ENCODE assay signal across 1 cellular context in genomic region chr22:37109242-37109917, GRCh38.
TF ChIP-seq lines count a peak whose summit lies in the region.

Gene TMPRSS6 (minus strand): TSS chr22:37109713. CDS start chr22:37103417, 6,296 bp downstream.

TF ChIP-seq in HepG2, 621 proteins besides CTCF, POLR2A, EP300 and RAD21 (continued from another document and continues in another):
- TF ChIP-seq ZNF543 (CRISPR knock-in tag; IDR thresholded peaks at IDR 0.05) (peak; percentile 23; the same call in 1 of the 2 replicates), MTA1 (CRISPR knock-in tag; IDR thresholded peaks at IDR 0.05; ENCODE audit: borderline replicate concordance) (peak; percentile 95; the same call in 1 of the 2 replicates), KLF11 (CRISPR knock-in tag; IDR thresholded peaks at IDR 0.05) (0 out of 2 replicates have a peak, but pooled peaks have one; percentile 48), ZNF292 (CRISPR knock-in tag; IDR thresholded peaks at IDR 0.05; ENCODE audit: borderline replicate concordance, low read depth) (peak; percentile 91), HINFP (CRISPR knock-in tag; IDR thresholded peaks at IDR 0.05; ENCODE audit: low read depth) (no peak), ZNF644 (CRISPR knock-in tag; IDR thresholded peaks at IDR 0.05; ENCODE audit: low read depth) (peak; percentile 65), PATZ1 (CRISPR knock-in tag; IDR thresholded peaks at IDR 0.05) (peak; percentile 73), ZHX2 (IDR thresholded peaks at IDR 0.05; ENCODE audit: low read depth) (no peak; the same call in 1 of the 2 replicates), ZHX2 (CRISPR knock-in tag; IDR thresholded peaks at IDR 0.05; ENCODE audit: borderline replicate concordance) (no peak), TBL1XR1 (IDR thresholded peaks at IDR 0.05; ENCODE audit: borderline replicate concordance, low read length, partially characterized antibody) (no peak), HMG20A (CRISPR knock-in tag; IDR thresholded peaks at IDR 0.05; ENCODE audit: borderline replicate concordance) (no peak), MIER2 (CRISPR knock-in tag; IDR thresholded peaks at IDR 0.05) (no peak), FOXA3 (CRISPR knock-in tag; IDR thresholded peaks at IDR 0.05) (peak; percentile 60), BCL3 (CRISPR knock-in tag; IDR thresholded peaks at IDR 0.05) (0 out of 2 replicates have a peak, but pooled peaks have one; percentile 18), ZNF274 (CRISPR knock-in tag; IDR thresholded peaks at IDR 0.05) (peak; percentile 59; the same call in 1 of the 2 replicates), ZFP41 (CRISPR knock-in tag; IDR thresholded peaks at IDR 0.05; ENCODE audit: borderline replicate concordance) (no peak), NONO (IDR thresholded peaks at IDR 0.05) (no peak), NONO (CRISPR knock-in tag; conservative IDR thresholded peaks at IDR 0.05) (peak; percentile 75; the same call in 1 of the 2 replicates), ZSCAN9 (CRISPR knock-in tag; IDR thresholded peaks at IDR 0.05; ENCODE audit: borderline replicate concordance) (0 out of 2 replicates have a peak, but pooled peaks have one; percentile 62), NR2F6 (IDR thresholded peaks at IDR 0.05) (peak; percentile 60; the same call in 1 of the 2 replicates), NR2F6 (CRISPR knock-in tag; IDR thresholded peaks at IDR 0.05) (peak; percentile 64), FOXP4 (CRISPR knock-in tag; IDR thresholded peaks at IDR 0.05) (peak; percentile 53; the same call in 1 of the 2 replicates), TEAD3 (CRISPR knock-in tag; optimal IDR thresholded peaks at IDR 0.05; ENCODE audit: borderline replicate concordance) (peak; percentile 35), ZMAT3 (CRISPR knock-in tag; conservative IDR thresholded peaks at IDR 0.05) (peak; percentile 47; the same call in 1 of the 2 replicates), ZMYM4 (CRISPR knock-in tag; IDR thresholded peaks at IDR 0.05) (peak; percentile 41; the same call in 1 of the 2 replicates), DMAP1 (CRISPR knock-in tag; IDR thresholded peaks at IDR 0.05) (peak; percentile 25; the same call in 1 of the 2 replicates), NR3C1 (CRISPR knock-in tag; IDR thresholded peaks at IDR 0.05) (no peak), U2AF2 (IDR thresholded peaks at IDR 0.05; ENCODE audit: low read depth, low read length) (no peak), SAP130 (CRISPR knock-in tag; IDR thresholded peaks at IDR 0.05; ENCODE audit: low read depth) (peak; percentile 56), HNF4A (CRISPR knock-in tag; IDR thresholded peaks at IDR 0.05) (peak; percentile 85), ZNF350 (CRISPR knock-in tag; IDR thresholded peaks at IDR 0.05; ENCODE audit: borderline replicate concordance, low read depth) (0 out of 2 replicates have a peak, but pooled peaks have one; percentile 65), NCOR1 (IDR thresholded peaks at IDR 0.05; ENCODE audit: borderline replicate concordance, low read length) (no peak), XBP1 (CRISPR knock-in tag; IDR thresholded peaks at IDR 0.05) (no peak), ZSCAN31 (CRISPR knock-in tag; IDR thresholded peaks at IDR 0.05; ENCODE audit: low read depth) (peak; percentile 47; the same call in 1 of the 2 replicates), HHEX (CRISPR knock-in tag; IDR thresholded peaks at IDR 0.05) (no peak), SRSF4 (IDR thresholded peaks at IDR 0.05; ENCODE audit: low read depth, low read length, poor library complexity, severe bottlenecking) (no peak), TRIM22 (IDR thresholded peaks at IDR 0.05) (no peak), PAWR (CRISPR knock-in tag; IDR thresholded peaks at IDR 0.05; ENCODE audit: borderline replicate concordance) (no peak), TEAD2 (CRISPR knock-in tag; IDR thresholded peaks at IDR 0.05) (no peak), ZBTB20 (CRISPR knock-in tag; IDR thresholded peaks at IDR 0.05; ENCODE audit: borderline replicate concordance, low read depth) (peak; percentile 58; the same call in 1 of the 2 replicates), ZMYM3 (CRISPR knock-in tag; IDR thresholded peaks at IDR 0.05) (peak; percentile 82), NFYC (CRISPR knock-in tag; IDR thresholded peaks at IDR 0.05) (no peak), MAX (IDR thresholded peaks at IDR 0.05) (peak; percentile 65), ZNF883 (CRISPR knock-in tag; IDR thresholded peaks at IDR 0.05; ENCODE audit: not compliant biosample characterization) (peak; percentile 42), KDM3A (CRISPR knock-in tag; IDR thresholded peaks at IDR 0.05; ENCODE audit: low read depth) (0 out of 2 replicates have a peak, but pooled peaks have one; percentile 60), ZNF547 (CRISPR knock-in tag; IDR thresholded peaks at IDR 0.05) (0 out of 2 replicates have a peak, but pooled peaks have one; percentile 18), NR2F2 (IDR thresholded peaks at IDR 0.05; ENCODE audit: borderline replicate concordance, low read depth) (peak; percentile 38; the same call in 1 of the 2 replicates), ZFP91 (CRISPR knock-in tag; IDR thresholded peaks at IDR 0.05; ENCODE audit: borderline replicate concordance) (peak; percentile 53; the same call in 1 of the 2 replicates), ZNF747 (CRISPR knock-in tag; IDR thresholded peaks at IDR 0.05; ENCODE audit: borderline replicate concordance) (peak; percentile 61; the same call in 1 of the 2 replicates)
